In genomic region chr17:55614061-55614460, GRCh38 we compare ENCODE assay signal across 2 cellular contexts.
A peak's percentile ranks its signal among the peaks of the same experiment; 100 is the strongest.
TF ChIP-seq lines count a peak whose summit lies in the region.

No MANE protein-coding gene starts in this region.

TF ChIP-seq in HepG2, 621 proteins besides CTCF, POLR2A, EP300 and RAD21:
- TF ChIP-seq, protein P1, sequence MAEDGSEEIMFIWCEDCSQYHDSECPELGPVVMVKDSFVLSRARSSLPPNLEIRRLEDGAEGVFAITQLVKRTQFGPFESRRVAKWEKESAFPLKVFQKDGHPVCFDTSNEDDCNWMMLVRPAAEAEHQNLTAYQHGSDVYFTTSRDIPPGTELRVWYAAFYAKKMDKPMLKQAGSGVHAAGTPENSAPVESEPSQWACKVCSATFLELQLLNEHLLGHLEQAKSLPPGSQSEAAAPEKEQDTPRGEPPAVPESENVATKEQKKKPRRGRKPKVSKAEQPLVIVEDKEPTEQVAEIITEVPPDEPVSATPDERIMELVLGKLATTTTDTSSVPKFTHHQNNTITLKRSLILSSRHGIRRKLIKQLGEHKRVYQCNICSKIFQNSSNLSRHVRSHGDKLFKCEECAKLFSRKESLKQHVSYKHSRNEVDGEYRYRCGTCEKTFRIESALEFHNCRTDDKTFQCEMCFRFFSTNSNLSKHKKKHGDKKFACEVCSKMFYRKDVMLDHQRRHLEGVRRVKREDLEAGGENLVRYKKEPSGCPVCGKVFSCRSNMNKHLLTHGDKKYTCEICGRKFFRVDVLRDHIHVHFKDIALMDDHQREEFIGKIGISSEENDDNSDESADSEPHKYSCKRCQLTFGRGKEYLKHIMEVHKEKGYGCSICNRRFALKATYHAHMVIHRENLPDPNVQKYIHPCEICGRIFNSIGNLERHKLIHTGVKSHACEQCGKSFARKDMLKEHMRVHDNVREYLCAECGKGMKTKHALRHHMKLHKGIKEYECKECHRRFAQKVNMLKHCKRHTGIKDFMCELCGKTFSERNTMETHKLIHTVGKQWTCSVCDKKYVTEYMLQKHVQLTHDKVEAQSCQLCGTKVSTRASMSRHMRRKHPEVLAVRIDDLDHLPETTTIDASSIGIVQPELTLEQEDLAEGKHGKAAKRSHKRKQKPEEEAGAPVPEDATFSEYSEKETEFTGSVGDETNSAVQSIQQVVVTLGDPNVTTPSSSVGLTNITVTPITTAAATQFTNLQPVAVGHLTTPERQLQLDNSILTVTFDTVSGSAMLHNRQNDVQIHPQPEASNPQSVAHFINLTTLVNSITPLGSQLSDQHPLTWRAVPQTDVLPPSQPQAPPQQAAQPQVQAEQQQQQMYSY (CRISPR knock-in tag; IDR thresholded peaks at IDR 0.05), result no peak
- TF ChIP-seq CEBPB (IDR thresholded peaks at IDR 0.05; ENCODE audit: borderline replicate concordance, low read depth, low read length) (peak; percentile 36; the same call in 1 of the 2 replicates), NAIF1 (CRISPR knock-in tag; IDR thresholded peaks at IDR 0.05; ENCODE audit: borderline replicate concordance) (no peak), ZNF552 (CRISPR knock-in tag; IDR thresholded peaks at IDR 0.05; ENCODE audit: borderline replicate concordance) (no peak)
TF ChIP-seq in HepG2: peak in this region for 1.

TF ChIP-seq in H1, 55 proteins besides CTCF, POLR2A, EP300 and RAD21:
- no peak for TF ChIP-seq POU5F1 (IDR thresholded peaks at IDR 0.05; ENCODE audit: low read depth, low read length)
- TF ChIP-seq BACH1 (IDR thresholded peaks at IDR 0.05; ENCODE audit: low read length), result no peak
- TF ChIP-seq CEBPB (IDR thresholded peaks at IDR 0.05; ENCODE audit: low read depth, low read length), result 0 out of 2 replicates have a peak, but pooled peaks have one; percentile 24
